ENCODE assay signal across 18 cellular contexts in the genomic region with DNA sequence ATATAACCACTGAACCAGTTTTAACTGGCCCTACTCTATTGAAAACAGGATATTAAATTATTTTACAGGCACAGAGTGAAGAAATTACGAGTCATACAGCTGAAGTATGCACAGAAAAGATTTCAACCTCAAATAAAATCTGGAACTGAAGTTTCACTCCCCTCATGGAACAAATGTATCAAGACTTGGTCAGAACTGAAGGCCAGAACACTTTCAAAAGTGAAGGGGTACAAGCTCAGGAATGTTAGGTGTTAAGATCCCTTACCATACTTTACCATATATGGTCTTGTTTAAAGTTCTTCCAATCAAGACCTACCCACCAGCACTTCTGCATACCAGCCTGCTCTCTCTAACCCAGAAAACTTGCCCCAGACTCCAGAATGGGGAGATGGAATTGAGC. TPM values are rescaled to one million over a fixed set of nuclear protein-coding genes. Genes with fewer than 3 reads are reported as not detected.
A peak's percentile ranks its signal among the peaks of the same experiment; 100 is the strongest.
DNase-seq lines count a peak whose midpoint lies in the region; ATAC-seq and TF ChIP-seq lines count a peak whose summit lies in the region.
"Had no signal": no experiment of that assay in that cellular context is flagged by ENCODE, and none has a peak within 500 bp of the region (broad histone marks: within the 10 kb centered on the region; RNA-seq: fewer than 3 reads in every experiment).

No MANE protein-coding gene starts in this region.

- H3K9me1 ChIP-seq in IMR-90 (ENCODE audit: insufficient read depth, low read length), result no peaks in the 10 kb centered on the region

- H2AK5ac ChIP-seq in IMR-90 (ENCODE audit: low read depth, low read length), result no peak overlapping the region

- BruUV-seq in IMR-90 (replicated peaks; lab: Mats Ljungman, UMichigan), result no TSS peak

- peak; percentile 63 for ATAC-seq in IMR-90 (ENCODE audit: low read depth)

- peak overlapping the region; percentile 90 for H3K18ac ChIP-seq in IMR-90 (ENCODE audit: low read depth, low read length)

- H4K5ac ChIP-seq in IMR-90 (ENCODE audit: low read depth, low read length), result peak overlapping the region; percentile 64

- no peaks in the 10 kb centered on the region for H3K36me3 ChIP-seq in IMR-90 (ENCODE audit: control insufficient read depth, insufficient read depth, low read length)
- H3K36me3 ChIP-seq in CD4-positive, alpha-beta memory T cell (ENCODE audit: insufficient read depth, low read length), result no peaks in the 10 kb centered on the region
- H3K36me3 ChIP-seq: WERI-Rb-1 had no signal

- H3K9ac ChIP-seq in IMR-90 (ENCODE audit: low read depth, low read length), result peak overlapping the region; percentile 55; the same call in 1 of the 2 replicates

- H3K14ac ChIP-seq in IMR-90 (replicated peaks; ENCODE audit: low read depth, low read length), result peak overlapping the region; percentile 56; the same call in 1 of the 2 replicates

- H3K27me3 ChIP-seq in AG04450 (ENCODE audit: control insufficient read depth, insufficient read depth, low read length) (no peaks in the 10 kb centered on the region), IMR-90 (ENCODE audit: control insufficient read depth, insufficient read depth, low read length) (no peaks in the 10 kb centered on the region)
- H3K27me3 ChIP-seq in CD4-positive, alpha-beta memory T cell (ENCODE audit: insufficient read depth, low read length), result no peaks in the 10 kb centered on the region

- H3K4me3 ChIP-seq in AG04450 (ENCODE audit: low read depth, low read length), result no peak overlapping the region
- no peak overlapping the region for H3K4me3 ChIP-seq in IMR-90 (ENCODE audit: insufficient read depth, low read depth, low read length)
- H3K4me3 ChIP-seq in CD4-positive, alpha-beta memory T cell (ENCODE audit: low read length in 2 of 2), result no peak overlapping the region

- TF ChIP-seq CTCF in AG04450 (IDR thresholded peaks at IDR 0.05; ENCODE audit: low read depth, low read length) (no peak), IMR-90 (conservative IDR thresholded peaks at IDR 0.05; ENCODE audit: low read depth, low read length) (no peak), chondrocyte (IDR thresholded peaks at IDR 0.05) (no peak)

- no peak overlapping the region for H4K91ac ChIP-seq in IMR-90 (ENCODE audit: insufficient read depth, low read depth, low read length)

- no peak overlapping the region for H2BK15ac ChIP-seq in IMR-90 (ENCODE audit: low read depth, low read length)

- H3K79me1 ChIP-seq in IMR-90 (ENCODE audit: low read depth in 1 of 2, low read length in 2 of 2), result no peaks in the 10 kb centered on the region

- H4K8ac ChIP-seq in IMR-90 (ENCODE audit: low read depth in 2 of 2, low read length in 2 of 2), result peak overlapping the region; percentile 67 to 75; a peak in 3 of 4 replicates

- 0 out of 2 replicates have a peak overlapping the region, but pooled peaks have one; percentile 26 for H2BK20ac ChIP-seq in IMR-90 (ENCODE audit: low read depth, low read length)

- H2AK9ac ChIP-seq in IMR-90 (replicated peaks; ENCODE audit: low read depth, low read length, poor library complexity), result no peak overlapping the region

- TF ChIP-seq RAD21 in IMR-90 (IDR thresholded peaks at IDR 0.05; ENCODE audit: low read length), result no peak

- H3K4me2 ChIP-seq in IMR-90 (ENCODE audit: low read depth, low read length), result peak overlapping the region; percentile 55; the same call in 1 of the 2 replicates

- peaks cover 5% of the 10 kb centered on the region for H3K4me1 ChIP-seq in IMR-90 (ENCODE audit: control insufficient read depth, insufficient read depth, low read length)
- no peaks in the 10 kb centered on the region for H3K4me1 ChIP-seq in CD4-positive, alpha-beta memory T cell (ENCODE audit: insufficient read depth, low read length)

- intact Hi-C loops in IMR-90 (cut with micrococcal nuclease), result loop anchor here (10.0 kb wide), 1 partner anchor 1425 kb away; no protein-coding TSS in a partner anchor
- intact Hi-C loops in CD4-positive, alpha-beta memory T cell (cut with micrococcal nuclease), result no loop called here

- no peak overlapping the region for H3K4me3 Mint-ChIP-seq in chondrocyte (ENCODE audit: unreplicated experiment)
- H3K4me3 Mint-ChIP-seq in CD4-positive, alpha-beta memory T cell, result no peak overlapping the region
- H3K4me3 Mint-ChIP-seq: neural crest cell had no signal

- no CpG with 5 or more reads among the region's 1 CpG for WGBS in IMR-90 (ENCODE audit: extremely low coverage in 2 of 2, insufficient read length in 1 of 2), 2 experiments

- dilution Hi-C loops in IMR-90 (cut with HindIII; ENCODE audit: low sequenced_read_pairs, unreplicated experiment), result no loop called here

- peak overlapping the region; percentile 80 for H2BK5ac ChIP-seq in IMR-90 (ENCODE audit: low read depth, low read length, poor library complexity, severe bottlenecking)

- H3K4ac ChIP-seq in IMR-90 (ENCODE audit: low read depth, low read length), result no peak overlapping the region; the same call in 1 of the 2 replicates

- H3K27ac ChIP-seq in AG04450 (ENCODE audit: low read depth, low read length) (peak overlapping the region; percentile 49), IMR-90 (ENCODE audit: insufficient read depth, low read length) (peak overlapping the region; percentile 22; the same call in 1 of the 2 replicates)
- no peak overlapping the region for H3K27ac ChIP-seq in CD4-positive, alpha-beta memory T cell (ENCODE audit: low read depth, low read length)
- H3K27ac ChIP-seq: epithelial cell of prostate, RWPE1, WERI-Rb-1 had no signal

- CTCF ChIA-PET in AG04450 (lab: Charles Lee), result interaction anchor here (0.6 to 1.7 kb wide), 4 partner anchors 14 to 516 kb away, joined by 3 to 9 read pairs (median 4); no protein-coding TSS in a partner anchor
- CTCF ChIA-PET in IMR-90 (lab: Yijun Ruan, JAX), result interaction anchor here (1.4 kb wide), 1 partner anchor 201 kb away, joined by 5 read pairs; no protein-coding TSS in a partner anchor
- CTCF ChIA-PET in CD4-positive, alpha-beta memory T cell (lab: Charles Lee; ENCODE audit: partially characterized antibody), result interaction anchor here (1.9 to 2.3 kb wide), 2 partner anchors 8 to 201 kb away, joined by 6 to 10 read pairs; no protein-coding TSS in a partner anchor

- peak overlapping the region; percentile 67; the same call in 1 of the 2 replicates for H3K23ac ChIP-seq in IMR-90 (ENCODE audit: low read depth, low read length)

- TF ChIP-seq POLR2A in IMR-90 (IDR thresholded peaks at IDR 0.05; ENCODE audit: low read depth, low read length), result no peak

- POLR2A ChIA-PET in AG04450 (lab: Yijun Ruan, JAX) (interaction anchor here (1.6 kb wide), 1 partner anchor 29 kb away, joined by 5 read pairs; no protein-coding TSS in a partner anchor), IMR-90 (lab: Charles Lee; ENCODE audit: unreplicated experiment) (no interaction called here)
- POLR2A ChIA-PET in CD4-positive, alpha-beta memory T cell (lab: Charles Lee; ENCODE audit: partially characterized antibody), result interaction anchor here (1.3 kb wide), 1 partner anchor 202 kb away, joined by 4 read pairs; no protein-coding TSS in a partner anchor

- H3K4me1 Mint-ChIP-seq in chondrocyte (ENCODE audit: low read depth), result peaks cover 17% of the 10 kb centered on the region
- no peaks in the 10 kb centered on the region for H3K4me1 Mint-ChIP-seq in CD4-positive, alpha-beta memory T cell

- H3K9me3 ChIP-seq in AG04450 (ENCODE audit: control insufficient read depth, insufficient read depth, low read length) (peaks cover 7% of the 10 kb centered on the region; the same call in 1 of the 2 replicates), IMR-90 (ENCODE audit: control insufficient read depth, insufficient read depth, low read length) (no peaks in the 10 kb centered on the region)
- H3K9me3 ChIP-seq in CD4-positive, alpha-beta memory T cell (ENCODE audit: control insufficient read depth in 1 of 2, low read length in 2 of 2), result no peaks in the 10 kb centered on the region

- peak overlapping the region; percentile 28 for H3K27ac Mint-ChIP-seq in chondrocyte (ENCODE audit: unreplicated experiment)
- peak overlapping the region in 1 of 7 donors; percentile 64 for H3K27ac Mint-ChIP-seq in CD4-positive, alpha-beta memory T cell

- H3K36me3 Mint-ChIP-seq in chondrocyte (ENCODE audit: low read depth), result no peaks in the 10 kb centered on the region
- no peaks in the 10 kb centered on the region for H3K36me3 Mint-ChIP-seq in CD4-positive, alpha-beta memory T cell

- H2BK120ac ChIP-seq in IMR-90 (ENCODE audit: low read depth, low read length), result peak overlapping the region; percentile 57

- H4K20me1 ChIP-seq in IMR-90 (ENCODE audit: insufficient read depth, low read length), result no peaks in the 10 kb centered on the region

- no peaks in the 10 kb centered on the region for H3K27me3 Mint-ChIP-seq in chondrocyte (ENCODE audit: low read depth)
- peaks cover 0 to 3% of the 10 kb centered on the region in 2 donors for H3K27me3 Mint-ChIP-seq in CD4-positive, alpha-beta memory T cell

- peak overlapping the region; percentile 4 for H2AFZ ChIP-seq in IMR-90 (replicated peaks; ENCODE audit: low read length, poor library complexity)

- DNase-seq in AG04450 (ENCODE audit: low read depth, low spot score), result no peak
- peak; percentile 57 for DNase-seq in IMR-90
- DNase-seq in chondrocyte (ENCODE audit: low spot score), result no peak
- peak; percentile 5 for DNase-seq in left kidney (ENCODE audit: low read depth, low spot score)
- no peak for DNase-seq in activated effector memory CD4-positive, alpha-beta T cell treated with anti-CD3 and anti-CD28 coated beads, Interleukin-2, amount 50 U/mL, for 16 hours
- no peak for DNase-seq in germinal center (ENCODE audit: low spot score)
- DNase-seq in CD4-positive, alpha-beta memory T cell, result no peak
- DNase-seq in mesenteric fat pad (ENCODE audit: low spot score), result no peak
- DNase-seq: anterior cingulate cortex; cortex of kidney; glutamatergic neuron; NCI-H1436; NCI-H446; NK-92 treated with Interleukin-12 subunit alpha and Interleukin-12 subunit beta, amount 100 ng/mL, for 24 hours; WERI-Rb-1 had no signal

- in situ Hi-C loops in IMR-90 (cut with MboI; ENCODE audit: low sequenced_read_pairs), result loop anchor here (10.0 kb wide), 1 partner anchor 205 kb away; no protein-coding TSS in a partner anchor

- no peak overlapping the region for H3K56ac ChIP-seq in IMR-90 (ENCODE audit: extremely low read depth, insufficient read depth, low read length)

- no peaks in the 10 kb centered on the region for H3K9me3 Mint-ChIP-seq in chondrocyte (ENCODE audit: low read depth)
- H3K9me3 Mint-ChIP-seq in CD4-positive, alpha-beta memory T cell, result peaks cover 0 to 2% (median 0%) of the 10 kb centered on the region in 8 donors

TF ChIP-seq in IMR-90, 13 proteins besides CTCF, POLR2A, EP300 and RAD21 (continues in another document):
- no peak for TF ChIP-seq RCOR1 (IDR thresholded peaks at IDR 0.05; ENCODE audit: insufficient replicate concordance, low read length)

RNA-seq across cellular contexts. Expression of gene OXSM, which starts 59.8 kb away (rescaled TPM):
- polyA plus RNA-seq in AG04450 (2011; rRNA removed) (15.9 and 19.7 TPM in 2 replicates), IMR-90 (2012; rRNA removed) (9.9 and 11.4 TPM in 2 replicates)
- polyA minus RNA-seq in AG04450 (2011; rRNA and poly(A)+ RNA removed), result 5.4 and 8.2 TPM in 2 replicates
- total RNA-seq in IMR-90 (2012; rRNA removed) (10.6 and 15.4 TPM in 2 replicates), chondrocyte (8.8 to 10.0 TPM (median 9.2 TPM) in 3 replicates), mesenteric fat pad (7.8 TPM)
- polyA plus RNA-seq in IMR-90 (2012; cell fraction: cytosol; rRNA removed), result 3.1 and 5.0 TPM in 2 replicates
- polyA plus RNA-seq in IMR-90 (2012; cell fraction: nucleus; rRNA removed; ENCODE audit: low replicate concordance), result 17.3 and 21.1 TPM in 2 replicates
- 10 to 100 TPM; 13.7 to 17.5 TPM for total RNA-seq in CD4-positive, alpha-beta memory T cell
- polyA plus RNA-seq in CD4-positive, alpha-beta memory T cell, result 10 to 100 TPM; 13.2 to 20.6 TPM

Comparison
In these comparisons a context has a peak if more than half of its experiments do, and no peak if none do; other contexts are left out.
1. DNase-seq: peak in IMR-90 (single experiment) and left kidney (single experiment); none in AG04450 (single experiment), chondrocyte (single experiment), activated effector memory CD4-positive, alpha-beta T cell treated with anti-CD3 and anti-CD28 coated beads, Interleukin-2, amount 50 U/mL, for 16 hours (single experiment), germinal center (single experiment), CD4-positive, alpha-beta memory T cell (0 of 5) and mesenteric fat pad (single experiment).